Comparison of ENCODE assay signal across 14 cellular contexts in the genomic region with DNA sequence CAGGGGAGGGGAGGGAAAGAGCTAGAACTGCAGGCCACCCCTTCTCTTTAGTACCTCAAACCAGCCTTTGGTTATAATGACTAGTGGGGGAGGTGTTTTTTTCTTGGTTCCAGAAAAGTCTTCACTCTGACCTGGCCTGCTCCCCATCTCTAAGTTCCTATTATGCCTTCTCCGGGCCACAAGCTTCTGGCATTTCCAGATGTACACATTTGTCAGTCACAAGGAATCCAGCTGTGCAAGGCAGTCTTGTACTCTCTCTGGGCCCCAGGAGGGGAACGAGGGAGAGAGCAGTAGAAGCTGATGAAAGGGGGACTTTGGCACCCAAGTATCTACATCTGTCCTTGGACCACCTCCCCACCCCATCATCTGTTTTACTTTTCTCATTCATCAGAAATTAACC. TPM values are rescaled to one million over a fixed set of nuclear protein-coding genes. Genes with fewer than 3 reads are reported as not detected.
A peak's percentile ranks its signal among the peaks of the same experiment; 100 is the strongest.
DNase-seq lines count a peak whose midpoint lies in the region; ATAC-seq and TF ChIP-seq lines count a peak whose summit lies in the region.
"Had no signal": no experiment of that assay in that cellular context is flagged by ENCODE, and none has a peak within 500 bp of the region (broad histone marks: within the 10 kb centered on the region; RNA-seq: fewer than 3 reads in every experiment).

No MANE protein-coding gene starts in this region.

- no peaks in the 10 kb centered on the region for H3K9me3 ChIP-seq in IMR-90 (ENCODE audit: control insufficient read depth, insufficient read depth, low read length)

- H3K4me2 ChIP-seq in IMR-90 (ENCODE audit: low read depth, low read length), result no peak overlapping the region

- H3K36me3 ChIP-seq in IMR-90 (ENCODE audit: control insufficient read depth, insufficient read depth, low read length), result peaks cover 28% of the 10 kb centered on the region

- in situ Hi-C loops in IMR-90 (cut with MboI; ENCODE audit: low sequenced_read_pairs), result no loop called here

- H3K18ac ChIP-seq in IMR-90 (ENCODE audit: low read depth, low read length), result no peak overlapping the region

- H4K8ac ChIP-seq in IMR-90 (ENCODE audit: low read depth in 2 of 2, low read length in 2 of 2), result no peak overlapping the region

- H3K36me3 Mint-ChIP-seq in stimulated activated effector memory CD8-positive, alpha-beta T cell treated with anti-CD3 and anti-CD28 coated beads, Interleukin-12 subunit alpha, Interleukin-12 subunit beta, amount 100 ng/mL, for 72 hours, result peaks cover 6% of the 10 kb centered on the region

- no peak for TF ChIP-seq POLR2A in IMR-90 (IDR thresholded peaks at IDR 0.05; ENCODE audit: low read depth, low read length)

- H3K9me3 Mint-ChIP-seq in stimulated activated effector memory CD8-positive, alpha-beta T cell treated with anti-CD3 and anti-CD28 coated beads, Interleukin-12 subunit alpha, Interleukin-12 subunit beta, amount 100 ng/mL, for 72 hours, result no peaks in the 10 kb centered on the region

- POLR2A ChIA-PET in IMR-90 (lab: Charles Lee; ENCODE audit: unreplicated experiment), result no interaction called here

- H2BK15ac ChIP-seq in IMR-90 (ENCODE audit: low read depth, low read length), result no peak overlapping the region

- no peak for TF ChIP-seq CTCF in IMR-90 (conservative IDR thresholded peaks at IDR 0.05; ENCODE audit: low read depth, low read length)
- no peak for TF ChIP-seq CTCF in fibroblast of villous mesenchyme (IDR thresholded peaks at IDR 0.05; ENCODE audit: insufficient read depth, low read depth, low read length)

- H3K27ac Mint-ChIP-seq in stimulated activated effector memory CD8-positive, alpha-beta T cell treated with anti-CD3 and anti-CD28 coated beads, Interleukin-12 subunit alpha, Interleukin-12 subunit beta, amount 100 ng/mL, for 72 hours, result peak overlapping the region; percentile 54

- no CpG with 5 or more reads among the region's 2 CpGs for WGBS in IMR-90 (ENCODE audit: extremely low coverage in 2 of 2, insufficient read length in 1 of 2), 2 experiments

- H3K23ac ChIP-seq in IMR-90 (ENCODE audit: low read depth, low read length), result no peak overlapping the region

- H4K91ac ChIP-seq in IMR-90 (ENCODE audit: insufficient read depth, low read depth, low read length), result no peak overlapping the region

- DNase-seq in IMR-90 (no peak), dedifferentiated amniotic fluid mesenchymal stem cell (ENCODE audit: extremely low spot score) (peak; percentile 14), fibroblast of villous mesenchyme (ENCODE audit: low read depth) (peak; percentile 63)
- no peak for DNase-seq in stimulated activated effector memory CD8-positive, alpha-beta T cell treated with anti-CD3 and anti-CD28 coated beads, Interleukin-12 subunit alpha, Interleukin-12 subunit beta, amount 100 ng/mL, for 72 hours (ENCODE audit: low spot score in 2 of 2)
- DNase-seq in activated CD4-positive, alpha-beta T cell treated with anti-CD3 and anti-CD28 coated beads, Interleukin-2, amount 50 U/mL, for 4 hours, result no peak
- DNase-seq in activated CD4-positive, alpha-beta T cell treated with anti-CD3 and anti-CD28 coated beads for 1 hour, result no peak
- DNase-seq: C1 segment of cervical spinal cord, NCI-H1417, NCI-H1930, NCI-H774 had no signal

- peaks cover 30% of the 10 kb centered on the region for H3K9me1 ChIP-seq in IMR-90 (ENCODE audit: insufficient read depth, low read length)

- no TSS peak for BruUV-seq in IMR-90 (replicated peaks; lab: Mats Ljungman, UMichigan)

- H4K20me1 ChIP-seq in IMR-90 (ENCODE audit: insufficient read depth, low read length), result no peaks in the 10 kb centered on the region

- CTCF ChIA-PET in IMR-90 (lab: Yijun Ruan, JAX), result no interaction called here

- dilution Hi-C loops in IMR-90 (cut with HindIII; ENCODE audit: low sequenced_read_pairs, unreplicated experiment), result no loop called here

- H2AK5ac ChIP-seq in IMR-90 (ENCODE audit: low read depth, low read length), result peak overlapping the region; percentile 56; the same call in 1 of the 2 replicates

- H3K4me1 Mint-ChIP-seq in stimulated activated effector memory CD8-positive, alpha-beta T cell treated with anti-CD3 and anti-CD28 coated beads, Interleukin-12 subunit alpha, Interleukin-12 subunit beta, amount 100 ng/mL, for 72 hours, result peaks cover 35% of the 10 kb centered on the region

- no peak for TF ChIP-seq RAD21 in IMR-90 (IDR thresholded peaks at IDR 0.05; ENCODE audit: low read length)

- no peak overlapping the region for H3K56ac ChIP-seq in IMR-90 (ENCODE audit: extremely low read depth, insufficient read depth, low read length)

- no peak overlapping the region for H3K4ac ChIP-seq in IMR-90 (ENCODE audit: low read depth, low read length)

- H3K79me1 ChIP-seq in IMR-90 (ENCODE audit: low read depth in 1 of 2, low read length in 2 of 2), result peaks cover 26 to 67% of the 10 kb centered on the region in 2 experiments

- no peak overlapping the region for H3K4me3 Mint-ChIP-seq in stimulated activated effector memory CD8-positive, alpha-beta T cell treated with anti-CD3 and anti-CD28 coated beads, Interleukin-12 subunit alpha, Interleukin-12 subunit beta, amount 100 ng/mL, for 72 hours

- peak overlapping the region; percentile 14 for H2AFZ ChIP-seq in IMR-90 (replicated peaks; ENCODE audit: low read length, poor library complexity)

- no peak overlapping the region for H2BK20ac ChIP-seq in IMR-90 (ENCODE audit: low read depth, low read length)

- H3K14ac ChIP-seq in IMR-90 (replicated peaks; ENCODE audit: low read depth, low read length), result 0 out of 2 replicates have a peak overlapping the region, but pooled peaks have one; percentile 16

- intact Hi-C loops in IMR-90 (cut with micrococcal nuclease), result no loop called here

- no peak overlapping the region for H3K9ac ChIP-seq in IMR-90 (ENCODE audit: low read depth, low read length)

- no peaks in the 10 kb centered on the region for H3K27me3 ChIP-seq in IMR-90 (ENCODE audit: control insufficient read depth, insufficient read depth, low read length)

- no peak overlapping the region for H2BK5ac ChIP-seq in IMR-90 (ENCODE audit: low read depth, low read length, poor library complexity, severe bottlenecking)

- H2AK9ac ChIP-seq in IMR-90 (replicated peaks; ENCODE audit: low read depth, low read length, poor library complexity), result no peak overlapping the region

- H3K27ac ChIP-seq in IMR-90 (ENCODE audit: insufficient read depth, low read length), result no peak overlapping the region; the same call in 1 of the 2 replicates

- ATAC-seq in IMR-90 (ENCODE audit: low read depth) (no peak), GM21576 (IDR thresholded peaks at IDR 0.05; ENCODE audit: unreplicated experiment) (no peak)
- ATAC-seq in stimulated activated effector memory CD8-positive, alpha-beta T cell treated with anti-CD3 and anti-CD28 coated beads, Interleukin-12 subunit alpha, Interleukin-12 subunit beta, amount 100 ng/mL, for 72 hours, result no peak

- no peak overlapping the region for H2BK120ac ChIP-seq in IMR-90 (ENCODE audit: low read depth, low read length)

- H3K4me1 ChIP-seq in IMR-90 (ENCODE audit: control insufficient read depth, insufficient read depth, low read length), result peaks cover 20% of the 10 kb centered on the region

- H3K4me3 ChIP-seq in IMR-90 (ENCODE audit: insufficient read depth, low read depth, low read length) (no peak overlapping the region), fibroblast of villous mesenchyme (ENCODE audit: low read depth, low read length) (no peak overlapping the region)

- no peak overlapping the region for H4K5ac ChIP-seq in IMR-90 (ENCODE audit: low read depth, low read length)

TF ChIP-seq in IMR-90, 13 proteins besides CTCF, POLR2A, EP300 and RAD21 (continues in another document):
- TF ChIP-seq, protein P1, sequence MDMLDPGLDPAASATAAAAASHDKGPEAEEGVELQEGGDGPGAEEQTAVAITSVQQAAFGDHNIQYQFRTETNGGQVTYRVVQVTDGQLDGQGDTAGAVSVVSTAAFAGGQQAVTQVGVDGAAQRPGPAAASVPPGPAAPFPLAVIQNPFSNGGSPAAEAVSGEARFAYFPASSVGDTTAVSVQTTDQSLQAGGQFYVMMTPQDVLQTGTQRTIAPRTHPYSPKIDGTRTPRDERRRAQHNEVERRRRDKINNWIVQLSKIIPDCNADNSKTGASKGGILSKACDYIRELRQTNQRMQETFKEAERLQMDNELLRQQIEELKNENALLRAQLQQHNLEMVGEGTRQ (IDR thresholded peaks at IDR 0.05; ENCODE audit: low read depth, low read length), result no peak
- TF ChIP-seq MXI1 (IDR thresholded peaks at IDR 0.05; ENCODE audit: borderline replicate concordance, low read depth, low read length) (no peak), RCOR1 (IDR thresholded peaks at IDR 0.05; ENCODE audit: insufficient replicate concordance, low read length) (no peak), ELK1 (IDR thresholded peaks at IDR 0.05; ENCODE audit: borderline replicate concordance, low read depth, low read length) (no peak)

RNA-seq across cellular contexts. Expression of gene FALEC, which starts 2.7 kb away (rescaled TPM):
- total RNA-seq in IMR-90 (2012; rRNA removed), result not detected in 2 replicates
- polyA plus RNA-seq in IMR-90 (2012; rRNA removed), result 0.26 TPM in 1 of 2 replicates, not detected in the other
- polyA plus RNA-seq in IMR-90 (2012; cell fraction: cytosol; rRNA removed), result 0.12 TPM in 1 of 2 replicates, not detected in the other
- not detected in 2 replicates for polyA plus RNA-seq in IMR-90 (2012; cell fraction: nucleus; rRNA removed; ENCODE audit: low replicate concordance)
- 0.64 and 1.3 TPM in 2 replicates for total RNA-seq in fibroblast of villous mesenchyme
- total RNA-seq: LHCN-M2, NCI-H460 had no signal
- polyA plus RNA-seq: AG04450 had no signal

RNA-seq across cellular contexts. Expression of gene ECM1, which starts 4.9 kb away (rescaled TPM):
- total RNA-seq in IMR-90 (2012; rRNA removed) (17.2 and 20.1 TPM in 2 replicates), fibroblast of villous mesenchyme (20.3 and 24.5 TPM in 2 replicates)
- polyA plus RNA-seq in IMR-90 (2012; rRNA removed), result 230 and 264 TPM in 2 replicates
- polyA plus RNA-seq in IMR-90 (2012; cell fraction: cytosol; rRNA removed), result 156 and 270 TPM in 2 replicates
- polyA plus RNA-seq in IMR-90 (2012; cell fraction: nucleus; rRNA removed; ENCODE audit: low replicate concordance), result 174 and 251 TPM in 2 replicates

RNA-seq across cellular contexts. Expression of gene TARS2, which starts 25.6 kb away (rescaled TPM):
- total RNA-seq in IMR-90 (2012; rRNA removed) (10.9 and 12.2 TPM in 2 replicates), fibroblast of villous mesenchyme (17.3 and 18.4 TPM in 2 replicates)
- 20.4 and 21.8 TPM in 2 replicates for polyA plus RNA-seq in IMR-90 (2012; rRNA removed)
- 16.2 and 18.1 TPM in 2 replicates for polyA plus RNA-seq in IMR-90 (2012; cell fraction: cytosol; rRNA removed)
- polyA plus RNA-seq in IMR-90 (2012; cell fraction: nucleus; rRNA removed; ENCODE audit: low replicate concordance), result 16.1 and 19.7 TPM in 2 replicates

RNA-seq across cellular contexts. Expression of gene ADAMTSL4, which starts 36.4 kb away (rescaled TPM):
- total RNA-seq in IMR-90 (2012; rRNA removed), result 0.54 and 0.56 TPM in 2 replicates
- 11.3 and 12.2 TPM in 2 replicates for polyA plus RNA-seq in IMR-90 (2012; rRNA removed)
- 7.9 and 11.9 TPM in 2 replicates for polyA plus RNA-seq in IMR-90 (2012; cell fraction: cytosol; rRNA removed)
- polyA plus RNA-seq in IMR-90 (2012; cell fraction: nucleus; rRNA removed; ENCODE audit: low replicate concordance), result 44.4 and 63.5 TPM in 2 replicates
- 2.9 and 8.6 TPM in 2 replicates for total RNA-seq in fibroblast of villous mesenchyme

Comparison
In these comparisons a context has a peak if more than half of its experiments do, and no peak if none do; other contexts are left out.
1. DNase-seq: peak in dedifferentiated amniotic fluid mesenchymal stem cell (single experiment) and fibroblast of villous mesenchyme (single experiment); none in IMR-90 (single experiment), stimulated activated effector memory CD8-positive, alpha-beta T cell treated with anti-CD3 and anti-CD28 coated beads, Interleukin-12 subunit alpha, Interleukin-12 subunit beta, amount 100 ng/mL, for 72 hours (0 of 2), activated CD4-positive, alpha-beta T cell treated with anti-CD3 and anti-CD28 coated beads, Interleukin-2, amount 50 U/mL, for 4 hours (0 of 2) and activated CD4-positive, alpha-beta T cell treated with anti-CD3 and anti-CD28 coated beads for 1 hour (single experiment).